13 cellular contexts compared by ENCODE assay signal in genomic region chr18:25284861-25285574, GRCh38.
DNase-seq lines count a peak whose midpoint lies in the region; ATAC-seq, FAIRE-seq and TF ChIP-seq lines count a peak whose summit lies in the region.
"Had no signal": no experiment of that assay in that cellular context is flagged by ENCODE, and none has a peak within 500 bp of the region (broad histone marks: within the 10 kb centered on the region; RNA-seq: fewer than 3 reads in every experiment).

No MANE protein-coding gene starts in this region.

- no peak overlapping the region for H2AFZ ChIP-seq in trophoblast cell (ENCODE audit: insufficient read depth, low read length, poor library complexity)

- H3K14ac ChIP-seq in trophoblast cell (ENCODE audit: low read length): no peak overlapping the region

- no peaks in the 10 kb centered on the region for H3K9me3 ChIP-seq in trophoblast cell (ENCODE audit: insufficient read depth, low read depth, low read length)

- H3K27ac ChIP-seq in trophoblast cell (ENCODE audit: low read depth, low read length): peak overlapping the region; percentile 72
- H3K27ac ChIP-seq: brain microvascular endothelial cell had no signal

- CTCF ChIA-PET in activated naive CD4-positive, alpha-beta T cell treated with anti-CD3 and anti-CD28 coated beads for 36 hours (lab: Charles Lee): interaction anchor here (0.7 kb wide), 1 partner anchor 86 kb away, joined by 4 read pairs; no protein-coding TSS in a partner anchor

- H3K4me2 ChIP-seq in trophoblast cell (ENCODE audit: low read length): peak overlapping the region; percentile 23

- no peak overlapping the region for H3K4me3 ChIP-seq in fibroblast of pulmonary artery (replicated peaks; ENCODE audit: low read depth, low read length)
- H3K4me3 ChIP-seq in trophoblast cell (ENCODE audit: low read depth, low read length): no peak overlapping the region

- WGBS in trophoblast cell (ENCODE audit: extremely low coverage, insufficient coverage, insufficient read length): no CpG with 5 or more reads among the region's 11 CpGs

- H2AK5ac ChIP-seq in trophoblast cell (ENCODE audit: low read length): no peak overlapping the region

- no peak overlapping the region for H4K8ac ChIP-seq in trophoblast cell (ENCODE audit: low read depth, low read length)

- H3K36me3 Mint-ChIP-seq in activated naive CD4-positive, alpha-beta T cell treated with anti-CD3 and anti-CD28 coated beads for 36 hours (ENCODE audit: low read depth): no peaks in the 10 kb centered on the region

- H4K91ac ChIP-seq in trophoblast cell (ENCODE audit: low read depth, low read length): no peak overlapping the region

- H3K27me3 ChIP-seq in trophoblast cell (ENCODE audit: insufficient read depth, low read length): no peaks in the 10 kb centered on the region
- H3K27me3 ChIP-seq: brain microvascular endothelial cell had no signal

- no peak overlapping the region for H3K9ac ChIP-seq in trophoblast cell (ENCODE audit: low read length)

- H3K79me1 ChIP-seq in trophoblast cell (ENCODE audit: low read length): peaks cover 6% of the 10 kb centered on the region

- H3K27ac Mint-ChIP-seq in activated naive CD4-positive, alpha-beta T cell treated with anti-CD3 and anti-CD28 coated beads for 36 hours: no peak overlapping the region
- H3K27ac Mint-ChIP-seq: nephron had no signal

- peaks cover 0 to 2% of the 10 kb centered on the region in 2 experiments for H3K36me3 ChIP-seq in trophoblast cell (ENCODE audit: control insufficient read depth in 1 of 2, insufficient read depth in 2 of 2, low read length in 2 of 2)
- H3K36me3 ChIP-seq: brain microvascular endothelial cell had no signal

- H2BK120ac ChIP-seq in trophoblast cell (ENCODE audit: insufficient read depth, low read length, poor library complexity): no peak overlapping the region

- H2BK5ac ChIP-seq in trophoblast cell (ENCODE audit: low read depth, low read length, poor library complexity): no peak overlapping the region

- H3K18ac ChIP-seq in trophoblast cell (ENCODE audit: low read length): no peak overlapping the region

- peaks cover 13 to 31% of the 10 kb centered on the region in 2 experiments for H3K4me1 ChIP-seq in trophoblast cell (ENCODE audit: control insufficient read depth in 1 of 2, insufficient read depth in 2 of 2, low read length in 2 of 2)

- no peaks in the 10 kb centered on the region for H3K4me1 Mint-ChIP-seq in activated naive CD4-positive, alpha-beta T cell treated with anti-CD3 and anti-CD28 coated beads for 36 hours (ENCODE audit: low read depth)

- no peak overlapping the region for H3K23ac ChIP-seq in trophoblast cell (ENCODE audit: low read length)

- ATAC-seq in HG02759 (IDR thresholded peaks at IDR 0.05; ENCODE audit: unreplicated experiment): no peak
- no peak for ATAC-seq in GM19455 (IDR thresholded peaks at IDR 0.05; ENCODE audit: unreplicated experiment)
- ATAC-seq: HCT116 had no signal

- peak; percentile 84 for FAIRE-seq in G401.6 (lab: Jason Lieb, UNC)

- H3K79me2 ChIP-seq in trophoblast cell (ENCODE audit: control insufficient read depth, insufficient read depth, low read length, poor library complexity): peaks cover 3% of the 10 kb centered on the region

- no peaks in the 10 kb centered on the region for H3K9me3 Mint-ChIP-seq in activated naive CD4-positive, alpha-beta T cell treated with anti-CD3 and anti-CD28 coated beads for 36 hours
- H3K9me3 Mint-ChIP-seq: nephron had no signal

- TF ChIP-seq CTCF in fibroblast of pulmonary artery (IDR thresholded peaks at IDR 0.05; ENCODE audit: low read length, missing control alignments): no peak

- no peak overlapping the region for H2BK12ac ChIP-seq in trophoblast cell (ENCODE audit: low read length)

- no peak overlapping the region for H4K12ac ChIP-seq in trophoblast cell (ENCODE audit: low read depth, low read length)

- peaks cover 7% of the 10 kb centered on the region for H3K27me3 Mint-ChIP-seq in activated naive CD4-positive, alpha-beta T cell treated with anti-CD3 and anti-CD28 coated beads for 36 hours (ENCODE audit: low read depth)

- peak overlapping the region; percentile 69 for H3K4ac ChIP-seq in trophoblast cell (ENCODE audit: low read depth, low read length)

- H3K4me3 Mint-ChIP-seq in activated naive CD4-positive, alpha-beta T cell treated with anti-CD3 and anti-CD28 coated beads for 36 hours: no peak overlapping the region
- H3K4me3 Mint-ChIP-seq: nephron had no signal

- intact Hi-C loops in activated naive CD4-positive, alpha-beta T cell treated with anti-CD3 and anti-CD28 coated beads for 36 hours (cut with micrococcal nuclease): no loop called here

- DNase-seq in NCI-H345 treated with DMSO at 0.1 percent for 48 hours (lab: John Stamatoyannopoulos, UW; ENCODE audit: unreplicated experiment): peak; percentile 78
- peak; percentile 75 for DNase-seq in fibroblast of pulmonary artery (ENCODE audit: low read depth)
- DNase-seq in trophoblast cell: no peak
- DNase-seq in LoVo (ENCODE audit: low spot score): no peak
- no peak for DNase-seq in activated naive CD4-positive, alpha-beta T cell treated with anti-CD3 and anti-CD28 coated beads for 36 hours
- DNase-seq: activated CD8-positive, alpha-beta memory T cell treated with anti-CD3 and anti-CD28 coated beads for 24 hours; brain microvascular endothelial cell; hippocampal formation had no signal

Comparison
In these comparisons a context has a peak if more than half of its experiments do, and no peak if none do; other contexts are left out.
1. DNase-seq: peak in NCI-H345 treated with DMSO at 0.1 percent for 48 hours (single experiment) and fibroblast of pulmonary artery (single experiment); none in trophoblast cell (0 of 2), LoVo (single experiment) and activated naive CD4-positive, alpha-beta T cell treated with anti-CD3 and anti-CD28 coated beads for 36 hours (single experiment).